Comparison of ENCODE assay signal across 12 cellular contexts in the genomic region with DNA sequence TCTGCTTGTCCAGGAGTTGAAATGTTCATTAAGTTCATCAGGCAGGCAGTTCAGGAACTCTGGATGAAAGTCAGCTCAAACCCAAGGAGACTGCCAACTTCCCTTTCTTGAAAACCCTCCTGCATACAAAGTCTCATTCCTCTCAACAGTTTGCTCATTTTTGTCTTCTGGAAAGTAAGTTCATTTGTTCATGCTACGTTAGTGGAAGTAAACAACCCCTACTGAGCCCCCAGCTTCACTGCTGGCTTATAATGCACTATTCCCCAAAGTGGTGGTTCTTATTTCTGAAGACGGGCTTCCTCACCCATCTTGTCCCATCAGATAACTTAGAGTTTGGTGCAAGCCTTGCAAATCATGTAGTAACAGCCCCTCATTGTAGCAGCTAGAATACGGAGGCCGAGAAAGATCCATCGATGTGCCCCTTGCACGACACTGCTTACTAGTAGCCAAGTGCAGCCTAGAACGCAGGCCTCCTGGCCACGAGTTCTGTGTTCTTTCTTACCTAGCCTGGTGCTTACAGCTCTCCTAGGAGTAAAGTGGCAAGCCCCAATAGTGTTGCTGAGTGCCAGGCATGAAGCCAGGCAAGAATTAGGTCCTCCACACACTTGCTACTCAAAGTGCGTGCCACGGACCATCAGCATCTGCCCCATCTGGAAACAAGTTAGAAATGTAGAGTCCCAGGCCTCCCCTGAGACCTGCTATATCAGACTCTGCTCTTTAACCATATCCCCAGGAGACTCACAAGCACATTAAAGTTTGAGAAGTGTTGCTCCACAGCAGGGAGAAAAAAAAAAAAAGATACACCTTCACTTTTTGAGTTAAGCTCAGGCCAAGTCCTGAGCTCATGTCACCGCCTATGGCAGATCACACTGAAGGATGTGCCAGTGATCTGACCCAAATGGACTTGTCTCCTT.
DNase-seq lines count a peak whose midpoint lies in the region; ATAC-seq, FAIRE-seq and TF ChIP-seq lines count a peak whose summit lies in the region.
"Had no signal": no experiment of that assay in that cellular context is flagged by ENCODE, and none has a peak within 500 bp of the region (broad histone marks: within the 10 kb centered on the region; RNA-seq: fewer than 3 reads in every experiment).

No MANE protein-coding gene starts in this region.

- no peaks in the 10 kb centered on the region for H3K9me3 ChIP-seq in small intestine (ENCODE audit: control insufficient read depth, low read depth)

- POLR2A ChIA-PET in activated B cell treated with CpG ODN at 0.5 μM for 24 hours (lab: Charles Lee): interaction anchor here (0.6 to 5.0 kb wide), 28 partner anchors 9 to 1219 kb away, joined by 3 to 144 read pairs (median 4); a partner anchor contains a TSS
- POLR2A ChIA-PET in activated CD4-positive, alpha-beta T cell treated with anti-CD3 and anti-CD28 coated beads for 36 hours (lab: Charles Lee): no interaction called here

- peak overlapping the region; percentile 89 for H3K27ac Mint-ChIP-seq in activated B cell treated with CpG ODN at 0.5 μM for 24 hours
- no peak overlapping the region for H3K27ac Mint-ChIP-seq in activated CD4-positive, alpha-beta T cell treated with anti-CD3 and anti-CD28 coated beads for 36 hours
- H3K27ac Mint-ChIP-seq: CD14-positive monocyte had no signal

- H3K9me3 Mint-ChIP-seq in activated B cell treated with CpG ODN at 0.5 μM for 24 hours: no peaks in the 10 kb centered on the region
- H3K9me3 Mint-ChIP-seq in activated CD4-positive, alpha-beta T cell treated with anti-CD3 and anti-CD28 coated beads for 36 hours (ENCODE audit: low read depth): peaks cover 3% of the 10 kb centered on the region

- ATAC-seq in GM19397 (IDR thresholded peaks at IDR 0.05; ENCODE audit: unreplicated experiment) (peak; percentile 52), HG03066 (IDR thresholded peaks at IDR 0.05; ENCODE audit: low read depth, unreplicated experiment) (peak; percentile 39), activated B cell treated with CpG ODN at 0.5 μM for 24 hours (ENCODE audit: low read depth) (peak; percentile 89), GM21717 (IDR thresholded peaks at IDR 0.05; ENCODE audit: unreplicated experiment) (no peak)
- no peak for ATAC-seq in activated CD4-positive, alpha-beta T cell treated with anti-CD3 and anti-CD28 coated beads for 36 hours

- no peak overlapping the region for H3K4me3 ChIP-seq in GM12865 (ENCODE audit: low read depth, low read length)
- H3K4me3 ChIP-seq in small intestine (ENCODE audit: low read depth in 1 of 2, low read length in 2 of 2): no peak overlapping the region

- peaks cover 74% of the 10 kb centered on the region for H3K4me1 Mint-ChIP-seq in activated B cell treated with CpG ODN at 0.5 μM for 24 hours
- peaks cover 19% of the 10 kb centered on the region for H3K4me1 Mint-ChIP-seq in activated CD4-positive, alpha-beta T cell treated with anti-CD3 and anti-CD28 coated beads for 36 hours

- no peak overlapping the region for H3K27ac ChIP-seq in small intestine (ENCODE audit: low read depth in 1 of 2, low read length in 1 of 2)

- CTCF ChIA-PET in activated B cell treated with CpG ODN at 0.5 μM for 24 hours (lab: Charles Lee): interaction anchor here (1.4 to 2.9 kb wide), 3 partner anchors 36 to 141 kb away, joined by 4 to 10 read pairs (median 7); no protein-coding TSS in a partner anchor
- CTCF ChIA-PET in activated CD4-positive, alpha-beta T cell treated with anti-CD3 and anti-CD28 coated beads for 36 hours (lab: Charles Lee): interaction anchor here (1.0 to 1.2 kb wide), 3 partner anchors 13 to 123 kb away, joined by 3 to 4 read pairs (median 3); no protein-coding TSS in a partner anchor

- no peaks in the 10 kb centered on the region for H3K27me3 ChIP-seq in small intestine (ENCODE audit: control insufficient read depth in 2 of 2, insufficient read depth in 2 of 2, low read length in 2 of 2)

- no peak for FAIRE-seq in small intestine (lab: Jason Lieb, UNC)

- WGBS in small intestine, 3 donors: 83 to 87% (median 86%) methylated on average over 11 of the region's 11 CpGs

- DNase-seq in GM12865 (ENCODE audit: low read depth): peak; percentile 42
- DNase-seq in activated B cell treated with CpG ODN at 0.5 μM for 24 hours: peak; percentile 56
- DNase-seq in small intestine: no peak
- no peak for DNase-seq in SW 1271 (lab: John Stamatoyannopoulos, UW)
- DNase-seq in activated CD4-positive, alpha-beta T cell treated with anti-CD3 and anti-CD28 coated beads for 36 hours: no peak
- DNase-seq: activated CD4-positive, alpha-beta T cell treated with anti-CD3 and anti-CD28 coated beads for 48 hours; mammary epithelial cell; OCI-M1 had no signal

- peaks cover 76% of the 10 kb centered on the region for H3K36me3 Mint-ChIP-seq in activated B cell treated with CpG ODN at 0.5 μM for 24 hours (ENCODE audit: low read depth)
- peaks cover 62% of the 10 kb centered on the region for H3K36me3 Mint-ChIP-seq in activated CD4-positive, alpha-beta T cell treated with anti-CD3 and anti-CD28 coated beads for 36 hours (ENCODE audit: low read depth)

- TF ChIP-seq CTCF in GM12865 (IDR thresholded peaks at IDR 0.05; ENCODE audit: insufficient read depth, low read depth, low read length, missing control alignments): no peak
- no peak for TF ChIP-seq CTCF in activated B cell treated with CpG ODN at 0.5 μM for 24 hours (IDR thresholded peaks at IDR 0.05)

- intact Hi-C loops in activated B cell treated with CpG ODN at 0.5 μM for 24 hours (cut with micrococcal nuclease): loop anchor here (1.0 to 5.0 kb wide), 9 partner anchors 14 to 1312 kb away; a partner anchor contains a TSS
- intact Hi-C loops in activated CD4-positive, alpha-beta T cell treated with anti-CD3 and anti-CD28 coated beads for 36 hours (cut with DNase I, micrococcal nuclease): no loop called here

- H3K4me1 ChIP-seq in small intestine (ENCODE audit: control insufficient read depth in 2 of 2, insufficient read depth in 1 of 2, low read depth in 1 of 2, low read length in 1 of 2): peaks cover 0 to 3% of the 10 kb centered on the region in 2 donors

- peak overlapping the region; percentile 65 for H3K4me3 Mint-ChIP-seq in activated B cell treated with CpG ODN at 0.5 μM for 24 hours
- H3K4me3 Mint-ChIP-seq in activated CD4-positive, alpha-beta T cell treated with anti-CD3 and anti-CD28 coated beads for 36 hours: no peak overlapping the region
- H3K4me3 Mint-ChIP-seq: CD14-positive monocyte had no signal

- no peaks in the 10 kb centered on the region for H3K27me3 Mint-ChIP-seq in activated B cell treated with CpG ODN at 0.5 μM for 24 hours
- H3K27me3 Mint-ChIP-seq in activated CD4-positive, alpha-beta T cell treated with anti-CD3 and anti-CD28 coated beads for 36 hours: no peaks in the 10 kb centered on the region

- peaks cover 0 to 2% of the 10 kb centered on the region in 2 donors for H3K36me3 ChIP-seq in small intestine (ENCODE audit: control insufficient read depth in 2 of 2, insufficient read depth in 2 of 2, low read length in 2 of 2)

Comparison
In these comparisons a context has a peak if more than half of its experiments do, and no peak if none do; other contexts are left out.
1. DNase-seq: peak in GM12865 (single experiment) and activated B cell treated with CpG ODN at 0.5 μM for 24 hours (single experiment); none in small intestine (single experiment), SW 1271 (0 of 2) and activated CD4-positive, alpha-beta T cell treated with anti-CD3 and anti-CD28 coated beads for 36 hours (single experiment).
2. ATAC-seq: peak in GM19397 (single experiment), HG03066 (single experiment) and activated B cell treated with CpG ODN at 0.5 μM for 24 hours (single experiment); none in GM21717 (single experiment) and activated CD4-positive, alpha-beta T cell treated with anti-CD3 and anti-CD28 coated beads for 36 hours (single experiment).